25 cellular contexts compared by ENCODE assay signal in genomic region chr4:107247738-107248137, GRCh38.
DNase-seq lines count a peak whose midpoint lies in the region; FAIRE-seq and TF ChIP-seq lines count a peak whose summit lies in the region.
"Had no signal": no experiment of that assay in that cellular context is flagged by ENCODE, and none has a peak within 500 bp of the region (broad histone marks: within the 10 kb centered on the region; RNA-seq: fewer than 3 reads in every experiment).

No MANE protein-coding gene starts in this region.

- CTCF ChIA-PET in HEK293T (lab: Yijun Ruan, JAX) = no interaction called here

- H3K27me3 ChIP-seq in astrocyte (ENCODE audit: insufficient read depth, low read length) (no peaks in the 10 kb centered on the region), mesenchymal stem cell (ENCODE audit: control insufficient read depth in 1 of 2, insufficient read depth in 1 of 2, low read length in 2 of 2) (no peaks in the 10 kb centered on the region)
- H3K27me3 ChIP-seq: SJSA1, spleen had no signal

- H3K9ac ChIP-seq in astrocyte (ENCODE audit: low read length) = no peak overlapping the region
- H3K9ac ChIP-seq in mesenchymal stem cell (ENCODE audit: low read length) = no peak overlapping the region

- H3K27me3 Mint-ChIP-seq in astrocyte (ENCODE audit: low read depth, unreplicated experiment) = no peaks in the 10 kb centered on the region
- H3K27me3 Mint-ChIP-seq: stimulated activated memory B cell treated with anti-CD40 and anti-IgM and Interleukin-4, amounts not matched to agents 10 μg/mL and 1 μg/mL and 100 μg/mL, for 72 hours had no signal

- no peak overlapping the region for H4K8ac ChIP-seq in mesenchymal stem cell (ENCODE audit: low read length)

- H2AFZ ChIP-seq in astrocyte (ENCODE audit: low read depth, low read length) (no peak overlapping the region), mesenchymal stem cell (ENCODE audit: low read depth, low read length) (no peak overlapping the region)

- no peak overlapping the region for H3K4me3 ChIP-seq in astrocyte (ENCODE audit: insufficient read depth, low read depth, low read length)
- no peak overlapping the region for H3K4me3 ChIP-seq in mesenchymal stem cell (ENCODE audit: insufficient read depth in 1 of 2, low read depth in 1 of 2, low read length in 2 of 2)
- H3K4me3 ChIP-seq: lung, SJSA1, spleen had no signal

- H2BK12ac ChIP-seq in mesenchymal stem cell (ENCODE audit: low read length in 2 of 2) = no peak overlapping the region

- no peak overlapping the region for H2BK5ac ChIP-seq in mesenchymal stem cell (ENCODE audit: low read depth, low read length, poor library complexity, severe bottlenecking)

- H3K9me3 ChIP-seq in astrocyte (ENCODE audit: insufficient read depth, low read depth, low read length) (no peaks in the 10 kb centered on the region), mesenchymal stem cell (ENCODE audit: control insufficient read depth, low read length) (no peaks in the 10 kb centered on the region)
- H3K9me3 ChIP-seq: SJSA1 had no signal

- no peak for FAIRE-seq in astrocyte (lab: Jason Lieb, UNC)
- FAIRE-seq: colon, H54, keratinocyte had no signal

- H3K36me3 Mint-ChIP-seq in astrocyte (ENCODE audit: low read depth, unreplicated experiment) = no peaks in the 10 kb centered on the region
- H3K36me3 Mint-ChIP-seq: CD4-positive, alpha-beta memory T cell; stimulated activated memory B cell treated with anti-CD40 and anti-IgM and Interleukin-4, amounts not matched to agents 10 μg/mL and 1 μg/mL and 100 μg/mL, for 72 hours had no signal

- H3K4me1 Mint-ChIP-seq in astrocyte (ENCODE audit: low read depth, unreplicated experiment) = peaks cover 27% of the 10 kb centered on the region
- H3K4me1 Mint-ChIP-seq: CD4-positive, alpha-beta memory T cell; stimulated activated memory B cell treated with anti-CD40 and anti-IgM and Interleukin-4, amounts not matched to agents 10 μg/mL and 1 μg/mL and 100 μg/mL, for 72 hours; T-helper 17 cell had no signal

- no peak overlapping the region for H3K27ac Mint-ChIP-seq in astrocyte (ENCODE audit: unreplicated experiment)
- H3K27ac Mint-ChIP-seq: CD4-positive, alpha-beta memory T cell; stimulated activated memory B cell treated with anti-CD40 and anti-IgM and Interleukin-4, amounts not matched to agents 10 μg/mL and 1 μg/mL and 100 μg/mL, for 72 hours; T-helper 17 cell had no signal

- H3K18ac ChIP-seq in mesenchymal stem cell (ENCODE audit: low read depth in 1 of 2, low read length in 2 of 2) = no peak overlapping the region

- H3K4me3 Mint-ChIP-seq in astrocyte (ENCODE audit: unreplicated experiment) = no peak overlapping the region
- H3K4me3 Mint-ChIP-seq: CD4-positive, alpha-beta memory T cell; stimulated activated memory B cell treated with anti-CD40 and anti-IgM and Interleukin-4, amounts not matched to agents 10 μg/mL and 1 μg/mL and 100 μg/mL, for 72 hours; T-helper 17 cell had no signal

- H3K79me1 ChIP-seq in mesenchymal stem cell (replicated peaks; ENCODE audit: low read length, poor library complexity, severe bottlenecking) = no peaks in the 10 kb centered on the region

- H3K79me2 ChIP-seq in astrocyte (ENCODE audit: insufficient read depth, low read length) = no peaks in the 10 kb centered on the region

- H3K9me3 Mint-ChIP-seq in astrocyte (ENCODE audit: unreplicated experiment) = no peaks in the 10 kb centered on the region
- H3K9me3 Mint-ChIP-seq: CD4-positive, alpha-beta memory T cell had no signal

- H2BK15ac ChIP-seq in mesenchymal stem cell (ENCODE audit: low read depth, poor library complexity, severe bottlenecking) = no peak overlapping the region

- no peak overlapping the region for H3K14ac ChIP-seq in mesenchymal stem cell (ENCODE audit: low read length in 2 of 2)

- H2AK5ac ChIP-seq in mesenchymal stem cell (ENCODE audit: low read length, severe bottlenecking) = no peak overlapping the region

- H3K27ac ChIP-seq in astrocyte (ENCODE audit: low read depth, low read length) (no peak overlapping the region), mesenchymal stem cell (ENCODE audit: low read length, poor library complexity, severe bottlenecking) (no peak overlapping the region)
- H3K27ac ChIP-seq: HL-60, SJSA1, spleen had no signal

- H3K4me1 ChIP-seq in astrocyte (ENCODE audit: insufficient read depth, low read length) (no peaks in the 10 kb centered on the region), mesenchymal stem cell (ENCODE audit: control insufficient read depth, insufficient read depth, low read depth, low read length) (no peaks in the 10 kb centered on the region)
- H3K4me1 ChIP-seq: spleen had no signal

- no peak for TF ChIP-seq CTCF in astrocyte (IDR thresholded peaks at IDR 0.05; ENCODE audit: insufficient read depth, low read depth, low read length)

- no peak overlapping the region for H2BK120ac ChIP-seq in mesenchymal stem cell (ENCODE audit: low read depth, low read length)

- no peak overlapping the region for H3K4ac ChIP-seq in mesenchymal stem cell (ENCODE audit: low read depth in 1 of 2, low read length in 2 of 2)

- POLR2A ChIA-PET in HEK293T (lab: Yijun Ruan, JAX) = no interaction called here

- no peaks in the 10 kb centered on the region for H4K20me1 ChIP-seq in astrocyte (ENCODE audit: insufficient read depth, low read length)

- 33% methylated on average over 1 of the region's 1 CpG for WGBS in mesenchymal stem cell

- no peak overlapping the region for H3K23ac ChIP-seq in mesenchymal stem cell (ENCODE audit: low read length in 2 of 2)

- no peak overlapping the region for H4K91ac ChIP-seq in mesenchymal stem cell (ENCODE audit: low read length)

- H3K36me3 ChIP-seq in astrocyte (ENCODE audit: insufficient read depth, low read length) (no peaks in the 10 kb centered on the region), mesenchymal stem cell (ENCODE audit: control insufficient read depth in 1 of 2, insufficient read depth in 2 of 2, low read depth in 1 of 2, low read length in 2 of 2) (no peaks in the 10 kb centered on the region)
- H3K36me3 ChIP-seq: SJSA1, spleen had no signal

- no peak overlapping the region for H3K4me2 ChIP-seq in astrocyte (ENCODE audit: low read length)
- no peak overlapping the region for H3K4me2 ChIP-seq in mesenchymal stem cell (ENCODE audit: low read length, poor library complexity, severe bottlenecking)

- DNase-seq in GM04503 (ENCODE audit: low read depth) (peak; percentile 51), astrocyte (ENCODE audit: low read depth) (peak; percentile 14), mesenchymal stem cell (peak; percentile 28), ureter (ENCODE audit: low spot score) (peak; percentile 69), DMS114 treated with DMSO at 0.1 percent for 48 hours (lab: John Stamatoyannopoulos, UW; ENCODE audit: unreplicated experiment) (no peak), NCI-H2107 treated with DMSO at 0.1 percent for 48 hours (lab: John Stamatoyannopoulos, UW; ENCODE audit: unreplicated experiment) (no peak), HEK293T (ENCODE audit: extremely low spot score) (no peak)
- DNase-seq: activated CD4-positive, alpha-beta T cell treated with anti-CD3 and anti-CD28 coated beads for 1 hour; activated effector memory CD4-positive, alpha-beta T cell treated with anti-CD3 and anti-CD28 coated beads, Interleukin-2, amount 50 U/mL, for 16 hours; CD4-positive, alpha-beta memory T cell; effector CD8-positive, alpha-beta T cell; GF-D8; Karpas-422; NCI-H1694; NCI-H526 treated with DMSO at 0.1 percent for 48 hours; spleen; stimulated activated CD4-positive, alpha-beta T cell treated with anti-CD3 and anti-CD28 coated beads, Interleukin-2, amount 100 ng/mL, for 48 hours; T-helper 17 cell had no signal

TF ChIP-seq in HEK293T, 16 proteins besides CTCF, POLR2A, EP300 and RAD21:
- TF ChIP-seq HDGF (IDR thresholded peaks at IDR 0.05; ENCODE audit: borderline replicate concordance) (no peak), CTBP1 (IDR thresholded peaks at IDR 0.05; ENCODE audit: borderline replicate concordance) (no peak), FOXA1 (IDR thresholded peaks at IDR 0.05) (no peak), FOXK2 (IDR thresholded peaks at IDR 0.05) (no peak), L3MBTL2 (conservative IDR thresholded peaks at IDR 0.05) (no peak), PKNOX1 (IDR thresholded peaks at IDR 0.05) (no peak), ZNF384 (IDR thresholded peaks at IDR 0.05) (no peak), NFRKB (IDR thresholded peaks at IDR 0.05) (no peak), ELF4 (IDR thresholded peaks at IDR 0.05) (no peak), ARNT (IDR thresholded peaks at IDR 0.05) (no peak), SUZ12 (IDR thresholded peaks at IDR 0.05) (no peak), SP1 (IDR thresholded peaks at IDR 0.05) (no peak), FOXM1 (IDR thresholded peaks at IDR 0.05; ENCODE audit: borderline replicate concordance) (no peak), LEF1 (IDR thresholded peaks at IDR 0.05; ENCODE audit: borderline replicate concordance) (no peak), TARDBP (IDR thresholded peaks at IDR 0.05) (no peak), BHLHE40 (IDR thresholded peaks at IDR 0.05; ENCODE audit: borderline replicate concordance) (no peak)

Comparison
In these comparisons a context has a peak if more than half of its experiments do, and no peak if none do; other contexts are left out.
1. DNase-seq: peak in GM04503 (single experiment), astrocyte (single experiment), mesenchymal stem cell (single experiment) and ureter (single experiment); none in DMS114 treated with DMSO at 0.1 percent for 48 hours (single experiment), NCI-H2107 treated with DMSO at 0.1 percent for 48 hours (single experiment) and HEK293T (single experiment).